Comparison of ENCODE assay signal across 18 cellular contexts in genomic region chr6:49097116-49097515, GRCh38.
DNase-seq lines count a peak whose midpoint lies in the region; ATAC-seq, FAIRE-seq and TF ChIP-seq lines count a peak whose summit lies in the region.
"Had no signal": no experiment of that assay in that cellular context is flagged by ENCODE, and none has a peak within 500 bp of the region (broad histone marks: within the 10 kb centered on the region; RNA-seq: fewer than 3 reads in every experiment).

No MANE protein-coding gene starts in this region.

- TF ChIP-seq POLR2A in GM12892 (IDR thresholded peaks at IDR 0.05; ENCODE audit: low read depth, low read length) (no peak), adrenal gland (IDR thresholded peaks at IDR 0.05) (no peak)

- WGBS in adrenal gland, 4 donors: 62 to 82% (median 77%) methylated on average over 2 of the region's 2 CpGs

- no peak overlapping the region for H3K4me3 Mint-ChIP-seq in activated CD4-positive, alpha-beta T cell treated with anti-CD3 and anti-CD28 coated beads for 36 hours
- H3K4me3 Mint-ChIP-seq: CD4-positive, CD25-positive, alpha-beta regulatory T cell; H9 had no signal

- no peak overlapping the region for H3K9ac ChIP-seq in iPS-20b (ENCODE audit: low read depth, low read length)
- H3K9ac ChIP-seq: BLaER1 treated with 17β-estradiol and CSF1 and Interleukin-3, amounts not matched to agents 10 nM and 100 nM had no signal

- no peak overlapping the region for H3K27ac ChIP-seq in iPS-20b (ENCODE audit: low read length)
- no peak overlapping the region for H3K27ac ChIP-seq in adrenal gland
- H3K27ac ChIP-seq: BLaER1 treated with 17β-estradiol and CSF1 and Interleukin-3, amounts not matched to agents 10 nM and 100 nM had no signal

- no peak overlapping the region for H3K27ac Mint-ChIP-seq in activated CD4-positive, alpha-beta T cell treated with anti-CD3 and anti-CD28 coated beads for 36 hours
- H3K27ac Mint-ChIP-seq: CD4-positive, CD25-positive, alpha-beta regulatory T cell; H9 had no signal

- no peaks in the 10 kb centered on the region for H3K4me1 Mint-ChIP-seq in activated CD4-positive, alpha-beta T cell treated with anti-CD3 and anti-CD28 coated beads for 36 hours
- H3K4me1 Mint-ChIP-seq: CD4-positive, CD25-positive, alpha-beta regulatory T cell; H9 had no signal

- no peaks in the 10 kb centered on the region for H3K36me3 Mint-ChIP-seq in activated CD4-positive, alpha-beta T cell treated with anti-CD3 and anti-CD28 coated beads for 36 hours (ENCODE audit: low read depth)
- H3K36me3 Mint-ChIP-seq: CD4-positive, CD25-positive, alpha-beta regulatory T cell had no signal

- ATAC-seq in activated CD4-positive, alpha-beta T cell treated with anti-CD3 and anti-CD28 coated beads for 36 hours: no peak

- H3K4me3 ChIP-seq in iPS-20b (ENCODE audit: low read length) (peak overlapping the region; percentile 18; the same call in 1 of the 2 replicates), adrenal gland (no peak overlapping the region)
- H3K4me3 ChIP-seq: BLaER1 treated with 17β-estradiol and CSF1 and Interleukin-3, amounts not matched to agents 10 nM and 100 nM had no signal

- H3K27me3 Mint-ChIP-seq in activated CD4-positive, alpha-beta T cell treated with anti-CD3 and anti-CD28 coated beads for 36 hours: no peaks in the 10 kb centered on the region
- H3K27me3 Mint-ChIP-seq: CD4-positive, CD25-positive, alpha-beta regulatory T cell had no signal

- no peak for FAIRE-seq in GM12892 (lab: Jason Lieb, UNC)
- FAIRE-seq: GM18507, HepG2, HTR-8/SVneo had no signal

- CTCF ChIA-PET in activated CD4-positive, alpha-beta T cell treated with anti-CD3 and anti-CD28 coated beads for 36 hours (lab: Charles Lee): no interaction called here

- peak; percentile 13 for DNase-seq in NCI-H748 (lab: John Stamatoyannopoulos, UW; ENCODE audit: unreplicated experiment)
- no peak for DNase-seq in NCI-H748 treated with DMSO at 0.1 percent for 48 hours (lab: John Stamatoyannopoulos, UW)
- peak; percentile 6 for DNase-seq in activated CD4-positive, alpha-beta T cell treated with anti-CD3 and anti-CD28 coated beads for 36 hours
- no peak for DNase-seq in activated CD4-positive, alpha-beta T cell treated with anti-CD3 and anti-CD28 coated beads, Interleukin-2, amount 50 U/mL, for 48 hours
- peak; percentile 20 for DNase-seq in NCI-H69 (lab: John Stamatoyannopoulos, UW)
- DNase-seq in GM12892 (ENCODE audit: insufficient read length): no peak
- no peak for DNase-seq in adrenal gland
- DNase-seq: ACHN; Calu3; CD4-positive, CD25-positive, alpha-beta regulatory T cell; DMS 273 treated with DMSO at 0.1 percent for 48 hours; GOT3; H9 had no signal

- no peaks in the 10 kb centered on the region for H3K27me3 ChIP-seq in iPS-20b (ENCODE audit: insufficient read depth, low read length)
- H3K27me3 ChIP-seq in adrenal gland: no peaks in the 10 kb centered on the region
- H3K27me3 ChIP-seq: BLaER1 treated with 17β-estradiol and CSF1 and Interleukin-3, amounts not matched to agents 10 nM and 100 nM had no signal

- peaks cover 6% of the 10 kb centered on the region for H3K9me3 Mint-ChIP-seq in activated CD4-positive, alpha-beta T cell treated with anti-CD3 and anti-CD28 coated beads for 36 hours (ENCODE audit: low read depth)

- H3K36me3 ChIP-seq in iPS-20b (ENCODE audit: insufficient read depth, low read depth, low read length) (no peaks in the 10 kb centered on the region), adrenal gland (replicated peaks in 1 of 2) (no peaks in the 10 kb centered on the region)
- H3K36me3 ChIP-seq: BLaER1 treated with 17β-estradiol and CSF1 and Interleukin-3, amounts not matched to agents 10 nM and 100 nM had no signal

- H3K9me3 ChIP-seq in iPS-20b (ENCODE audit: insufficient read depth, low read depth, low read length): peaks cover 9% of the 10 kb centered on the region
- H3K9me3 ChIP-seq in adrenal gland (replicated peaks in 1 of 3): no peaks in the 10 kb centered on the region

- POLR2A ChIA-PET in activated CD4-positive, alpha-beta T cell treated with anti-CD3 and anti-CD28 coated beads for 36 hours (lab: Charles Lee): no interaction called here

- no peak for TF ChIP-seq CTCF in adrenal gland (IDR thresholded peaks at IDR 0.05)

- intact Hi-C loops in activated CD4-positive, alpha-beta T cell treated with anti-CD3 and anti-CD28 coated beads for 36 hours (cut with DNase I, micrococcal nuclease): no loop called here
- intact Hi-C loops in adrenal gland (cut with DNase I): no loop called here

- H3K4me1 ChIP-seq in iPS-20b (ENCODE audit: insufficient read depth, low read length) (no peaks in the 10 kb centered on the region), adrenal gland (replicated peaks in 1 of 2) (no peaks in the 10 kb centered on the region)
- H3K4me1 ChIP-seq: BLaER1 treated with 17β-estradiol and CSF1 and Interleukin-3, amounts not matched to agents 10 nM and 100 nM had no signal

Comparison
In these comparisons a context has a peak if more than half of its experiments do, and no peak if none do; other contexts are left out.
1. DNase-seq: peak in NCI-H748 (single experiment), activated CD4-positive, alpha-beta T cell treated with anti-CD3 and anti-CD28 coated beads for 36 hours (single experiment) and NCI-H69 (single experiment); none in NCI-H748 treated with DMSO at 0.1 percent for 48 hours (single experiment), activated CD4-positive, alpha-beta T cell treated with anti-CD3 and anti-CD28 coated beads, Interleukin-2, amount 50 U/mL, for 48 hours (0 of 2), GM12892 (single experiment) and adrenal gland (0 of 7).